Comparison of ENCODE assay signal across 8 cellular contexts in genomic region chr3:112390783-112391641, GRCh38. TPM values are rescaled to one million over a fixed set of nuclear protein-coding genes. Genes with fewer than 3 reads are reported as not detected.
DNase-seq lines count a peak whose midpoint lies in the region; ATAC-seq and TF ChIP-seq lines count a peak whose summit lies in the region.

No MANE protein-coding gene starts in this region.

- H3K27me3 ChIP-seq in neuronal stem cell (ENCODE audit: control insufficient read depth in 3 of 3, insufficient read depth in 3 of 3, low read depth in 1 of 3, low read length in 3 of 3), result no peaks in the 10 kb centered on the region

- H3K14ac ChIP-seq in neuronal stem cell (ENCODE audit: low read length), result no peak overlapping the region

- H3K9me3 ChIP-seq in neuronal stem cell (replicated peaks in 1 of 2; ENCODE audit: control insufficient read depth in 2 of 2, insufficient read depth in 1 of 2, low read depth in 1 of 2, low read length in 2 of 2), result peaks cover 2 to 11% of the 10 kb centered on the region in 2 donors

- DNase-seq in activated T-cell treated with anti-CD3 and anti-CD28 coated beads, Interleukin-2, amount 50 U/mL, for 24 hours, result no peak
- DNase-seq in activated T-cell treated with anti-CD3 and anti-CD28 coated beads, Interleukin-2, amount 50 U/mL, for 48 hours, result no peak
- DNase-seq in fibroblast of peridontal ligament (ENCODE audit: extremely low read depth), result peak; percentile 89
- DNase-seq in neuronal stem cell (ENCODE audit: low spot score), result peak; percentile 3
- no peak for DNase-seq in AML-193 (lab: John Stamatoyannopoulos, UW)
- DNase-seq in NCI-H128 (lab: John Stamatoyannopoulos, UW; ENCODE audit: unreplicated experiment), result no peak
- DNase-seq in NAMALWA (ENCODE audit: low spot score), result no peak

- H3K9me3 Mint-ChIP-seq in activated T-cell treated with anti-CD3 and anti-CD28 coated beads, Interleukin-2, amount 50 U/mL, for 24 hours, result peaks cover 10% of the 10 kb centered on the region

- peak overlapping the region; percentile 54 for H3K27ac Mint-ChIP-seq in activated T-cell treated with anti-CD3 and anti-CD28 coated beads, Interleukin-2, amount 50 U/mL, for 24 hours

- H3K36me3 Mint-ChIP-seq in activated T-cell treated with anti-CD3 and anti-CD28 coated beads, Interleukin-2, amount 50 U/mL, for 24 hours (ENCODE audit: low read depth), result no peaks in the 10 kb centered on the region

- no peak overlapping the region for H3K9ac ChIP-seq in neuronal stem cell (ENCODE audit: low read depth, low read length, poor library complexity)

- H2BK12ac ChIP-seq in neuronal stem cell (ENCODE audit: low read length), result no peak overlapping the region

- no peak overlapping the region for H3K4me2 ChIP-seq in neuronal stem cell (ENCODE audit: insufficient read depth, low read length, poor library complexity, severe bottlenecking)

- H3K27ac ChIP-seq in neuronal stem cell (replicated peaks; ENCODE audit: low read length), result peak overlapping the region; percentile 25

- H3K4ac ChIP-seq in neuronal stem cell (ENCODE audit: low read length), result no peak overlapping the region

- H3K79me1 ChIP-seq in neuronal stem cell (ENCODE audit: low read depth, low read length), result peaks cover 1% of the 10 kb centered on the region

- no peak overlapping the region for H2BK5ac ChIP-seq in neuronal stem cell (ENCODE audit: low read length)

- H2AFZ ChIP-seq in neuronal stem cell (ENCODE audit: low read length), result peak overlapping the region; percentile 77

- ATAC-seq in SK-N-SH treated with all-trans-retinoic acid at 6 μM for 48 hours, result peak; percentile 95

- H4K8ac ChIP-seq in neuronal stem cell (ENCODE audit: low read depth, low read length), result no peak overlapping the region

- H2BK120ac ChIP-seq in neuronal stem cell (ENCODE audit: low read depth, low read length), result no peak overlapping the region

- peaks cover 52% of the 10 kb centered on the region for H3K4me1 Mint-ChIP-seq in activated T-cell treated with anti-CD3 and anti-CD28 coated beads, Interleukin-2, amount 50 U/mL, for 24 hours (ENCODE audit: low read depth)

- no peak overlapping the region for H2BK15ac ChIP-seq in neuronal stem cell (ENCODE audit: low read length)

- no peak overlapping the region for H3K18ac ChIP-seq in neuronal stem cell (ENCODE audit: low read length)

- no peak overlapping the region for H3K4me3 Mint-ChIP-seq in activated T-cell treated with anti-CD3 and anti-CD28 coated beads, Interleukin-2, amount 50 U/mL, for 24 hours

- H3K4me3 ChIP-seq in neuronal stem cell (ENCODE audit: low read length in 2 of 2), result no peak overlapping the region

- no peak overlapping the region for H4K91ac ChIP-seq in neuronal stem cell (ENCODE audit: low read depth, low read length, poor library complexity)

- H3K27me3 Mint-ChIP-seq in activated T-cell treated with anti-CD3 and anti-CD28 coated beads, Interleukin-2, amount 50 U/mL, for 24 hours, result no peaks in the 10 kb centered on the region

- H2AK5ac ChIP-seq in neuronal stem cell (ENCODE audit: low read depth, low read length), result no peak overlapping the region

- no CpG with 5 or more reads among the region's 4 CpGs for WGBS in neuronal stem cell (ENCODE audit: extremely low coverage in 2 of 2, insufficient read length in 2 of 2, insufficient replicate concordance in 1 of 2), 2 donors

- H3K23ac ChIP-seq in neuronal stem cell (ENCODE audit: low read depth, low read length, poor library complexity), result no peak overlapping the region

- peaks cover 7 to 12% of the 10 kb centered on the region in 2 donors for H3K4me1 ChIP-seq in neuronal stem cell (ENCODE audit: control insufficient read depth in 2 of 2, insufficient read depth in 1 of 2, low read depth in 1 of 2, low read length in 2 of 2)

- no peaks in the 10 kb centered on the region for H3K36me3 ChIP-seq in neuronal stem cell (replicated peaks in 1 of 2; ENCODE audit: control insufficient read depth in 2 of 2, insufficient read depth in 2 of 2, low read length in 2 of 2)

TF ChIP-seq in SK-N-SH treated with all-trans-retinoic acid at 6 μM for 48 hours, 23 proteins besides CTCF, POLR2A, EP300 and RAD21:
- no peak for TF ChIP-seq ARNTL (CRISPR knock-in tag; IDR thresholded peaks at IDR 0.05; ENCODE audit: borderline replicate concordance, low read depth)
- TF ChIP-seq ISL1 (CRISPR knock-in tag; IDR thresholded peaks at IDR 0.05), result peak; percentile 45

RNA-seq across cellular contexts. Expression of gene CD200, which starts 58.1 kb away (rescaled TPM):
- polyA plus RNA-seq in neuronal stem cell (2013, experiment 1 of 2), result 82.5 TPM
- 81.2 TPM for polyA plus RNA-seq in neuronal stem cell (2013, experiment 2 of 2)

Comparison
In these comparisons a context has a peak if more than half of its experiments do, and no peak if none do; other contexts are left out.
1. DNase-seq: peak in fibroblast of peridontal ligament (single experiment) and neuronal stem cell (single experiment); none in activated T-cell treated with anti-CD3 and anti-CD28 coated beads, Interleukin-2, amount 50 U/mL, for 24 hours (single experiment), activated T-cell treated with anti-CD3 and anti-CD28 coated beads, Interleukin-2, amount 50 U/mL, for 48 hours (0 of 2), AML-193 (0 of 2), NCI-H128 (single experiment) and NAMALWA (single experiment).